In genomic region chr11:105781807-105782206, GRCh38 we compare ENCODE assay signal across 19 cellular contexts.
DNase-seq lines count a peak whose midpoint lies in the region; ATAC-seq and TF ChIP-seq lines count a peak whose summit lies in the region.
"Had no signal": no experiment of that assay in that cellular context is flagged by ENCODE, and none has a peak within 500 bp of the region (broad histone marks: within the 10 kb centered on the region; RNA-seq: fewer than 3 reads in every experiment).

No MANE protein-coding gene starts in this region.

- no peaks in the 10 kb centered on the region for H3K79me2 ChIP-seq in GM23338 (replicated peaks; ENCODE audit: insufficient read depth)

- H2AFZ ChIP-seq in GM23338: no peak overlapping the region

- H3F3A ChIP-seq in GM23338 (replicated peaks; ENCODE audit: low read depth): no peaks in the 10 kb centered on the region

- peaks cover 6% of the 10 kb centered on the region for H3K4me1 ChIP-seq in GM23338 (ENCODE audit: insufficient read depth)
- H3K4me1 ChIP-seq: A549, Peyer's patch, SJSA1 had no signal

- H4K20me1 ChIP-seq in GM23338 (replicated peaks; ENCODE audit: insufficient read depth): no peaks in the 10 kb centered on the region

- ATAC-seq in GM23338 (no peak), GM18502 (IDR thresholded peaks at IDR 0.05; ENCODE audit: poor library complexity, unreplicated experiment) (no peak)
- ATAC-seq: A549 had no signal

- TF ChIP-seq CTCF in GM23338 (conservative IDR thresholded peaks at IDR 0.05; ENCODE audit: low read depth in 2 of 2) (no peak), chondrocyte (IDR thresholded peaks at IDR 0.05) (no peak)

- no peak overlapping the region for H3K4me3 ChIP-seq in GM23338
- H3K4me3 ChIP-seq: A549, Peyer's patch, SJSA1 had no signal

- H3K27me3 Mint-ChIP-seq in GM23338 (ENCODE audit: insufficient read depth, low read depth, poor library complexity) (no peaks in the 10 kb centered on the region), chondrocyte (ENCODE audit: low read depth) (peaks cover 5% of the 10 kb centered on the region)
- H3K27me3 Mint-ChIP-seq: B cell had no signal

- H3K4me3 Mint-ChIP-seq in GM23338: no peak overlapping the region
- H3K4me3 Mint-ChIP-seq in chondrocyte (ENCODE audit: unreplicated experiment): no peak overlapping the region
- H3K4me3 Mint-ChIP-seq: B cell had no signal

- H3K9me3 Mint-ChIP-seq in GM23338 (no peaks in the 10 kb centered on the region), chondrocyte (ENCODE audit: low read depth) (no peaks in the 10 kb centered on the region)

- no peaks in the 10 kb centered on the region for H3K27me3 ChIP-seq in GM23338 (ENCODE audit: insufficient read depth)
- H3K27me3 ChIP-seq: Peyer's patch, SJSA1 had no signal

- DNase-seq in GM23338 (ENCODE audit: low spot score) (no peak), NCI-H1417 treated with DMSO at 0.1 percent for 48 hours (lab: John Stamatoyannopoulos, UW) (peak; percentile 23), medulla oblongata (ENCODE audit: extremely low spot score) (peak; percentile 42), chondrocyte (ENCODE audit: low spot score) (no peak), NCI-H2107 (lab: John Stamatoyannopoulos, UW) (no peak)
- DNase-seq: EL, GF-D8, IMR-90, NCI-H1436, NCI-H2029, NCI-H446 treated with DMSO at 0.1 percent for 48 hours, NCI-H526 treated with DMSO at 0.1 percent for 48 hours, Peyer's patch had no signal

- H3K4me1 Mint-ChIP-seq in GM23338 (peaks cover 13% of the 10 kb centered on the region; the same call in 2 of the 3 replicates), chondrocyte (ENCODE audit: low read depth) (no peaks in the 10 kb centered on the region)
- H3K4me1 Mint-ChIP-seq: B cell had no signal

- no peak overlapping the region for H3K4me2 ChIP-seq in GM23338
- H3K4me2 ChIP-seq: A549, KMS-11 had no signal

- H3K27ac Mint-ChIP-seq in GM23338: peak overlapping the region; percentile 16; the same call in 1 of the 2 replicates
- H3K27ac Mint-ChIP-seq in chondrocyte (ENCODE audit: unreplicated experiment): no peak overlapping the region
- H3K27ac Mint-ChIP-seq: B cell had no signal

- 0 out of 3 replicates have a peak, but pooled peaks cover 2% of the 10 kb centered on the region for H3K36me3 Mint-ChIP-seq in GM23338 (ENCODE audit: low read depth)
- no peaks in the 10 kb centered on the region for H3K36me3 Mint-ChIP-seq in chondrocyte (ENCODE audit: low read depth)

- H3K36me3 ChIP-seq in GM23338 (ENCODE audit: insufficient read depth): no peaks in the 10 kb centered on the region
- H3K36me3 ChIP-seq: Peyer's patch, SJSA1 had no signal

- H3K9me2 ChIP-seq in GM23338 (ENCODE audit: insufficient read depth): no peaks in the 10 kb centered on the region

- H3K27ac ChIP-seq in GM23338 (ENCODE audit: low read depth): no peak overlapping the region
- peak overlapping the region; percentile 40 for H3K27ac ChIP-seq in angular gyrus (ENCODE audit: low read depth, low read length)
- H3K27ac ChIP-seq: A549, KMS-11, Peyer's patch, SJSA1 had no signal

TF ChIP-seq in GM23338, 12 proteins besides CTCF, POLR2A, EP300 and RAD21 (continues in another document):
- TF ChIP-seq NANOG (IDR thresholded peaks at IDR 0.05; ENCODE audit: borderline replicate concordance) (no peak), EZH2phosphoT487 (IDR thresholded peaks at IDR 0.05; ENCODE audit: unreplicated experiment) (no peak), REST (IDR thresholded peaks at IDR 0.05; ENCODE audit: unreplicated experiment) (no peak), JUNB (IDR thresholded peaks at IDR 0.05; ENCODE audit: unreplicated experiment) (no peak), EZH2 (IDR thresholded peaks at IDR 0.05; ENCODE audit: low read depth, unreplicated experiment) (no peak), POLR2AphosphoS5 (IDR thresholded peaks at IDR 0.05; ENCODE audit: low read depth) (no peak), ETS1 (IDR thresholded peaks at IDR 0.05) (no peak), CREB1 (CRISPR knock-in tag; IDR thresholded peaks at IDR 0.05; ENCODE audit: low read depth) (no peak), ZNF114 (CRISPR knock-in tag; IDR thresholded peaks at IDR 0.05) (no peak), STAT1 (IDR thresholded peaks at IDR 0.05; ENCODE audit: unreplicated experiment) (no peak)

Comparison
In these comparisons a context has a peak if more than half of its experiments do, and no peak if none do; other contexts are left out.
1. DNase-seq: peak in NCI-H1417 treated with DMSO at 0.1 percent for 48 hours (single experiment) and medulla oblongata (single experiment); none in GM23338 (single experiment), chondrocyte (single experiment) and NCI-H2107 (single experiment).